ENCODE assay signal across 17 cellular contexts in the genomic region with DNA sequence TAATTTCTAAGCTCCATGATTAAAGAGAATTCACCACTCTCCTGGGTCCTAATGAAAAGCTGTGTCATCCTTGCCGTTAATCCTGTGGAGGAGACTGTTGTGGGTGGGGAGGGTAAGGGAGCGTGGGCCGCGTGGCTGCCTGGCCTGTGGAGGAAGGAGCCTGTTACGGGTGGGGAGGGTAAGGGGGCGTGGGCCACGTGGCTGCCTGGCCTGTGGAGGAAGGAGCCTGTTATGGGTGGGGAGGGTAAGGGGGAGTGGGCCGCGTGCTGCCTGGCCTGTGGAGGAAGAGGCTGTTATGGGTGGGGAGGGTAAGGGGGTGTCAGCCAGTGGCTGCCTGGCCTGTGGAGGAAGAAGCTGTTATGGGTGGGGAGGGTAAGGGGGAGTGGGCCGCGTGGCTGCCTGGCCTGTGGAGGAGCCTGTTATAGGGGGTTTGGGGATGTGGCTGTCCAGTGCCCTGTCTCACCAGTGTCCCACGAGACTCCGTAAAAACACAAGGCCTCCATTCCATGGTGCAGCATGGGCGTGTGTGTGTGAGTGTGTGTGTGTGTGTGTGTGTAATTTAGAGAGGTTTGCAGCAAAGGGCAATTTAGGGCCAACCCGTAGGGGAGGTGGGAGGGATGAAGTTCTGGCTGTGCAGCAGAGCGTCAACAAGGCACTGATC. TPM values are rescaled to one million over a fixed set of nuclear protein-coding genes. Genes with fewer than 3 reads are reported as not detected.
DNase-seq lines count a peak whose midpoint lies in the region; ATAC-seq, FAIRE-seq and TF ChIP-seq lines count a peak whose summit lies in the region.
"Had no signal": no experiment of that assay in that cellular context is flagged by ENCODE, and none has a peak within 500 bp of the region (broad histone marks: within the 10 kb centered on the region; RNA-seq: fewer than 3 reads in every experiment).

No MANE protein-coding gene starts in this region.

- in situ Hi-C loops in G401 (cut with HindIII; ENCODE audit: low sequenced_read_pairs) = loop anchor here (10.0 kb wide), 1 partner anchor 49 kb away; no protein-coding TSS in a partner anchor

- intact Hi-C loops in Right ventricle myocardium inferior (cut with DNase I) = no loop called here
- intact Hi-C loops in cardiac septum (cut with DNase I) = no loop called here

- ATAC-seq in Right ventricle myocardium inferior (peak; percentile 29), HG02763 (IDR thresholded peaks at IDR 0.05; ENCODE audit: unreplicated experiment) (no peak)
- ATAC-seq: foreskin keratinocyte had no signal

- TF ChIP-seq POLR2A in erythroblast (IDR thresholded peaks at IDR 0.05; ENCODE audit: low read length) = no peak

- no peak for DNase-seq in Right ventricle myocardium inferior (ENCODE audit: missing footprints)
- no peak for DNase-seq in cardiac septum (ENCODE audit: low spot score)
- peak; percentile 6 for DNase-seq in NCI-H2227 (lab: John Stamatoyannopoulos, UW; ENCODE audit: unreplicated experiment)
- peak; percentile 55 to 64 for DNase-seq in erythroblast (lab: John Stamatoyannopoulos, UW)
- DNase-seq in urothelium cell line (ENCODE audit: low spot score) = no peak
- DNase-seq in G401 (ENCODE audit: low spot score) = no peak
- no peak for DNase-seq in kidney tubule cell (ENCODE audit: low spot score)
- DNase-seq: ACHN; activated B cell treated with CpG ODN at 0.5 μM for 24 hours; brain microvascular endothelial cell; effector CD8-positive, alpha-beta T cell; foreskin keratinocyte; mesendoderm; NCI-H1105; NCI-H226; stimulated activated CD4-positive, alpha-beta T cell treated with anti-CD3 and anti-CD28 coated beads, Interleukin-2, amount 100 ng/mL, for 48 hours had no signal

- FAIRE-seq in urothelium cell line (lab: Jason Lieb, UNC) = peak; percentile 44

RNA-seq across cellular contexts. Expression of a gene that starts 15.6 kb away (rescaled TPM):
- total RNA-seq in Right ventricle myocardium inferior = 194 TPM
- total RNA-seq in cardiac septum = 134 TPM
- total RNA-seq in G401 (2014; rRNA removed; shearing (Covaris generic)) = 6.3 and 12.7 TPM in 2 replicates

RNA-seq across cellular contexts. Expression of a gene that starts 52.9 kb away (rescaled TPM):
- total RNA-seq in Right ventricle myocardium inferior = 468 TPM
- 480 TPM for total RNA-seq in cardiac septum
- total RNA-seq in G401 (2014; rRNA removed; shearing (Covaris generic)) = 2.3 and 3.3 TPM in 2 replicates

Comparison
In these comparisons a context has a peak if more than half of its experiments do, and no peak if none do; other contexts are left out.
1. DNase-seq: peak in NCI-H2227 (single experiment) and erythroblast (2 of 2); none in Right ventricle myocardium inferior (single experiment), cardiac septum (single experiment), urothelium cell line (single experiment), G401 (single experiment) and kidney tubule cell (single experiment).
2. RNA of a gene that starts 52.9 kb away (total RNA-seq): 480 TPM in cardiac septum (single experiment) and 468 TPM in Right ventricle myocardium inferior (single experiment); 2.3 to 3.3 TPM in G401; every median in the first group is over 100 times any median in the second.